ENCODE assay signal across 7 cellular contexts in the genomic region with DNA sequence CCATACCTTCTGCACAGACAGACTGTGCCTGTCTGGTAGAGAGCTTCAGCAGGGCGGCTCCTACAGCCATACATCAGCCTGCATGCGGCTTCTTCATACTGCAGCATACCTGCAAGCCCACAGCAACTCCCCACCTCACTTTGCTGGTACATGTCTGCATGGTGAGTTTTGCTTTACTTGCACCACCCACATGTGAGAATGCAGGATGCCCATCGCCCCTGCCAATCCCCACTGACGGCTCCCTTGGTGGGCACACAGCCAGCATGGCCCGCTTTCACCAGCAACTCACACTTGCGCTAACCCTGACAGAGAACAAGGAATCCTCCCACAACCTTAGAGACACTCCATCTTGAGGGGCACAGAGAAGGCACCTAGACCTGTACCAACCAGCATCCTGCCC.
"Had no signal": no experiment of that assay in that cellular context is flagged by ENCODE, and none has a peak within 500 bp of the region (broad histone marks: within the 10 kb centered on the region; RNA-seq: fewer than 3 reads in every experiment).

No MANE protein-coding gene starts in this region.

- H3K4me3 Mint-ChIP-seq: GM23338, H9, IgD-negative memory B cell had no signal

- DNase-seq: H9, HCEC 1CT, KG1 had no signal

- ATAC-seq: GM23338, HepG2 had no signal

- H3K4me3 ChIP-seq: GM23338 had no signal

- H3K27ac Mint-ChIP-seq: GM23338 had no signal

- H3K27ac ChIP-seq: HL-60 had no signal
